Comparison of ENCODE assay signal across 14 cellular contexts in the genomic region with DNA sequence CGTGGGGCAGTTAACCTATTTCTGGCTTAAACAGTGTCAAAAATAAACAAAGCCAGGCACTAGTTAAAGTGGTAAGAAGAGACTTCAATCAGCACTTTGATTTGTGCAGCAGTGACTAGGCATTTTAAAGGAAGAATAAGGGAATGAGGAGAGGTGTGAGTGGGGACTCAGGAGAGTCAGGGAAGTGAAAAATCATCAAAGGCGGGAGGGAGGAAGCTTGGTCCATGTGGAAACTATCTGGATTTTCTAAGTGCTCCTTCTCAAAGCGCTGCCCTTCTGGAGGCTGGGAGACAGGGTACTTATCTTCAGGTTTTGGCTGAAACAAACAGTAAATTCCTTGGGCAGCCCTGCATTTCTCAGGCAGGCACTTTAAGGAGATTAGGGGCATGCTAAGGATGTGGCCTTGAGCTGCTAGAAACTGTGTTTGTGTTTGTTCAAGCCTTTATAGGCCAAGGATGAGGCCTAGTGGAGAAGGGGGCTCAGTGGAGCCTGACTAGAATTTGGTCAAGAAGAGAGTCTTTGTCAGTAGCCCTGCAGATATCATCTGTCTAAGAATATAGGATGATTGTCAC.
DNase-seq lines count a peak whose midpoint lies in the region; ATAC-seq and TF ChIP-seq lines count a peak whose summit lies in the region.
"Had no signal": no experiment of that assay in that cellular context is flagged by ENCODE, and none has a peak within 500 bp of the region (broad histone marks: within the 10 kb centered on the region; RNA-seq: fewer than 3 reads in every experiment).

No MANE protein-coding gene starts in this region.

- H3K27ac ChIP-seq in HEK293 (ENCODE audit: extremely low read depth, low read depth, low read length) (no peak overlapping the region), ascending aorta (peak overlapping the region; percentile 54 to 68), left lung (no peak overlapping the region), stomach smooth muscle (ENCODE audit: low read length) (peak overlapping the region; percentile 74), prostate gland (no peak overlapping the region)

- POLR2A ChIA-PET in HEK293 (lab: Yijun Ruan, JAX) = no interaction called here

- H3K4me3 ChIP-seq in HEK293 (ENCODE audit: low read depth, low read length) (no peak overlapping the region), ascending aorta (no peak overlapping the region), left lung (no peak overlapping the region), stomach smooth muscle (ENCODE audit: low read length in 2 of 2) (no peak overlapping the region), prostate gland (no peak overlapping the region)

- no peak for TF ChIP-seq POLR2A in prostate gland (IDR thresholded peaks at IDR 0.05)

- no peaks in the 10 kb centered on the region for H3K4me1 ChIP-seq in HEK293 (ENCODE audit: control insufficient read depth, insufficient read depth, low read length)
- H3K4me1 ChIP-seq in ascending aorta = peaks cover 6 to 15% of the 10 kb centered on the region in 2 donors
- no peaks in the 10 kb centered on the region for H3K4me1 ChIP-seq in left lung
- peaks cover 17% of the 10 kb centered on the region for H3K4me1 ChIP-seq in stomach smooth muscle (ENCODE audit: control insufficient read depth, insufficient read depth, low read length)
- no peaks in the 10 kb centered on the region for H3K4me1 ChIP-seq in prostate gland (replicated peaks)

- ATAC-seq in left lung (peak; percentile 32), HG02973 (IDR thresholded peaks at IDR 0.05; ENCODE audit: unreplicated experiment) (no peak), GM18498 (IDR thresholded peaks at IDR 0.05; ENCODE audit: unreplicated experiment) (no peak)
- ATAC-seq: activated CD8-positive, alpha-beta T cell treated with anti-CD3 and anti-CD28 coated beads for 36 hours had no signal

- H3K9ac ChIP-seq in stomach smooth muscle (ENCODE audit: low read length in 2 of 2) = peak overlapping the region in 1 of 2 donors; percentile 31

- H3K27me3 ChIP-seq in ascending aorta (no peaks in the 10 kb centered on the region), left lung (no peaks in the 10 kb centered on the region), stomach smooth muscle (ENCODE audit: control insufficient read depth in 1 of 2, insufficient read depth in 2 of 2, low read length in 2 of 2) (no peaks in the 10 kb centered on the region), prostate gland (replicated peaks; ENCODE audit: insufficient read depth) (no peaks in the 10 kb centered on the region)

- no peak for DNase-seq in ascending aorta (ENCODE audit: low spot score in 2 of 2)
- DNase-seq in left lung = no peak
- no peak for DNase-seq in COR-L47 (lab: John Stamatoyannopoulos, UW)
- no peak for DNase-seq in prostate gland (ENCODE audit: low spot score)
- DNase-seq: activated CD8-positive, alpha-beta T cell treated with anti-CD3 and anti-CD28 coated beads for 36 hours; activated naive CD4-positive, alpha-beta T cell treated with anti-CD3 and anti-CD28 coated beads, Interleukin-2, amount 10 ng/mL, durations not matched to agents 7 days and 5 days; CD4-positive, alpha-beta memory T cell; Karpas-422; NCI-H2081 treated with DMSO at 0.1 percent for 48 hours; T-helper 2 cell had no signal

- 59% methylated on average over 3 of the region's 3 CpGs for WGBS in prostate gland

- intact Hi-C loops in ascending aorta (cut with DNase I) (loop anchor here (5.0 kb wide), 1 partner anchor 484 kb away; no protein-coding TSS in a partner anchor), left lung (cut with DNase I) (no loop called here), prostate gland (cut with DNase I) (loop anchor here (5.0 to 10.0 kb wide), 2 partner anchors 151 to 489 kb away; a partner anchor contains a TSS)

- H3K9me3 ChIP-seq in HEK293 (ENCODE audit: control insufficient read depth, insufficient read depth, low read depth, low read length) (no peaks in the 10 kb centered on the region), ascending aorta (no peaks in the 10 kb centered on the region), left lung (peaks cover 0 to 10% of the 10 kb centered on the region in 2 donors), stomach smooth muscle (ENCODE audit: control insufficient read depth in 2 of 2, low read length in 2 of 2) (no peaks in the 10 kb centered on the region), prostate gland (no peaks in the 10 kb centered on the region)

- H3K36me3 ChIP-seq in HEK293 (ENCODE audit: control insufficient read depth in 2 of 2, insufficient read depth in 1 of 2, low read length in 2 of 2) = no peaks in the 10 kb centered on the region
- H3K36me3 ChIP-seq in ascending aorta = no peaks in the 10 kb centered on the region
- no peaks in the 10 kb centered on the region for H3K36me3 ChIP-seq in left lung
- H3K36me3 ChIP-seq in stomach smooth muscle (ENCODE audit: control insufficient read depth in 2 of 2, insufficient read depth in 2 of 2, low read length in 2 of 2) = no peaks in the 10 kb centered on the region
- H3K36me3 ChIP-seq in prostate gland = no peaks in the 10 kb centered on the region

- CTCF ChIA-PET in HEK293 (lab: Yijun Ruan, JAX) = no interaction called here

- TF ChIP-seq CTCF in HEK293 (tag by site-specific recombination; IDR thresholded peaks at IDR 0.05) = no peak
- no peak for TF ChIP-seq CTCF in ascending aorta (IDR thresholded peaks at IDR 0.05)
- TF ChIP-seq CTCF in left lung (IDR thresholded peaks at IDR 0.05) = no peak
- no peak for TF ChIP-seq CTCF in prostate gland (IDR thresholded peaks at IDR 0.05)

TF ChIP-seq in HEK293, 187 proteins besides CTCF, POLR2A, EP300 and RAD21:
- no peak for TF ChIP-seq ZNF19 (tag by site-specific recombination; IDR thresholded peaks at IDR 0.05; ENCODE audit: low read depth)
- TF ChIP-seq ZNF335 (tag by site-specific recombination; conservative IDR thresholded peaks at IDR 0.05) = 0 out of 2 replicates have a peak, but pooled peaks have one; percentile 17

Comparison
In these comparisons a context has a peak if more than half of its experiments do, and no peak if none do; other contexts are left out.
1. H3K27ac ChIP-seq: peak in ascending aorta (2 of 2) and stomach smooth muscle (single experiment); none in HEK293 (single experiment), left lung (0 of 2) and prostate gland (0 of 2).
2. intact Hi-C loops: an anchor here in ascending aorta (5.0 kb wide) and prostate gland (5.0 to 10.0 kb wide); none called in left lung.